Comparison of ENCODE assay signal across 8 cellular contexts in genomic region chr2:210475726-210476125, GRCh38. TPM values are rescaled to one million over a fixed set of nuclear protein-coding genes. Genes with fewer than 3 reads are reported as not detected.
DNase-seq lines count a peak whose midpoint lies in the region; ATAC-seq and TF ChIP-seq lines count a peak whose summit lies in the region.

No MANE protein-coding gene starts in this region.

- H3K4me1 ChIP-seq in skeletal muscle satellite cell (ENCODE audit: control insufficient read depth, insufficient read depth, low read length) = peaks cover 7% of the 10 kb centered on the region

- H3K4me2 ChIP-seq in skeletal muscle satellite cell (ENCODE audit: low read length) = peak overlapping the region; percentile 80

- ATAC-seq in HG03045 (IDR thresholded peaks at IDR 0.05; ENCODE audit: unreplicated experiment) (no peak), HG02588 (IDR thresholded peaks at IDR 0.05; ENCODE audit: unreplicated experiment) (no peak), HG03378 (IDR thresholded peaks at IDR 0.05; ENCODE audit: unreplicated experiment) (no peak)

- peaks cover 6% of the 10 kb centered on the region for H3K36me3 ChIP-seq in skeletal muscle satellite cell (ENCODE audit: insufficient read depth, low read length)

- DNase-seq in DMS53 (lab: John Stamatoyannopoulos, UW) = peak; percentile 5
- no peak for DNase-seq in DMS53 treated with DMSO at 0.1 percent for 48 hours (lab: John Stamatoyannopoulos, UW; ENCODE audit: unreplicated experiment)
- peak; percentile 17 for DNase-seq in SK-N-DZ (ENCODE audit: low spot score)
- DNase-seq in fibroblast of pulmonary artery (ENCODE audit: low read depth) = peak; percentile 4

- peak overlapping the region; percentile 90 for H3K9ac ChIP-seq in skeletal muscle satellite cell (ENCODE audit: low read depth, low read length)

- H3K4me3 ChIP-seq in fibroblast of pulmonary artery (replicated peaks; ENCODE audit: low read depth, low read length) = peak overlapping the region; percentile 73
- H3K4me3 ChIP-seq in skeletal muscle satellite cell (ENCODE audit: low read length) = peak overlapping the region; percentile 96

- no peak for TF ChIP-seq CTCF in fibroblast of pulmonary artery (IDR thresholded peaks at IDR 0.05; ENCODE audit: low read length, missing control alignments)

- H3K9me3 ChIP-seq in skeletal muscle satellite cell (replicated peaks; ENCODE audit: low read length) = no peaks in the 10 kb centered on the region

- H3K27me3 ChIP-seq in skeletal muscle satellite cell (ENCODE audit: control insufficient read depth, insufficient read depth, low read length) = no peaks in the 10 kb centered on the region

RNA-seq across cellular contexts. Expression of gene LANCL1, which starts 0.8 kb away (rescaled TPM):
- 65.9 and 68.6 TPM in 2 replicates for polyA plus RNA-seq in SK-N-DZ (2014; cell fraction: cytosol; rRNA removed)
- polyA plus RNA-seq in SK-N-DZ (2014; cell fraction: nucleus; rRNA removed) = 54.4 and 62.8 TPM in 2 replicates
- 27.4 and 31.2 TPM in 2 replicates for total RNA-seq in skeletal muscle satellite cell (2012; rRNA removed)
